ENCODE assay signal across 1 cellular context in the genomic region with DNA sequence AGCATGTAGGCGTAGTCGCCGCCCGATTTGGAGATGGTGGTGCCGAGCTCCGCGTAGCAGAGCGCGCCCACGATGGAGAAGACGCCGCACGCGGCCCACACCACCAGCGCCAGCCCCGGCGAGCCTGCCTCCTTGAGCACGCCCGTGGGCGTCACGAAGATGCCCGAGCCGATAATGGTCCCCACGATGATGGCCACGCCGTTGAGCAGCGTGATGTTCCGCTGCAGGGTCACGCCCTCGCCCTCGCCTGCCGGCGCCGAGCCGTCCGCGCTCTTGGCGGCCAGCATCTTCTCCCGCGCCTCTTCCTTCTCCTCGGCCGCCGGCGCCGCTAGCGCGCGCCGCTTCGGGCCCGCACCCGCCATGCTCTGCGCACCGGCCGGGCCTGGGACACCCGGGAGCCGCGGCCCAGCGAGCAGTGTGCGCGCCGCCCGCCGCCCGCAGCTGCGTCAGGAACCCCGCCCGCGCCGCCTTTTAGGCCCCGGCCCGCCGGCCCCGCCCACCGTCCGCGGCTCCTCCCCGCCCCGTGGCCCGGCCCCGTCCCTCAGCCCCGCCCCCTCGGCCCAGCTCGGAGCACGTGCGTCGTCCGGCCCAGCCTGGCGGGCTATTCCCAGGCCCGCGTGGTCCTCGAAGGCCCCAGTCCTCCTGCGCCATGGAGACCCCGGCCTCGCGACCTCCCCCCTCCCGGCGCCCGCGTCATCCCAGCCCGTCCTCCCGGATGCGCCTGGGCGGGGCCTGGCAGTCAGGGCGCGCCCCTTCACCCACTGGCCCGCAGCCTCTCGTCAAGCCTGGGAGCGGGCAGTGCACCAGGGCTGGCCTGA.
TF ChIP-seq lines count a peak whose summit lies in the region.
"Not testable (repeated sequence)": the region's sequence is repeated elsewhere in the genome, so short reads cannot be mapped to it uniquely, and the experiment has no call there.

Gene SLC7A5 (minus strand): TSS at position 447 of the 818 bp plus-strand sequence. CDS start 85 bp downstream, at position 362.

TF ChIP-seq in HepG2, 621 proteins besides CTCF, POLR2A, EP300 and RAD21 (continued from another document and continues in another):
- TF ChIP-seq, protein P1, sequence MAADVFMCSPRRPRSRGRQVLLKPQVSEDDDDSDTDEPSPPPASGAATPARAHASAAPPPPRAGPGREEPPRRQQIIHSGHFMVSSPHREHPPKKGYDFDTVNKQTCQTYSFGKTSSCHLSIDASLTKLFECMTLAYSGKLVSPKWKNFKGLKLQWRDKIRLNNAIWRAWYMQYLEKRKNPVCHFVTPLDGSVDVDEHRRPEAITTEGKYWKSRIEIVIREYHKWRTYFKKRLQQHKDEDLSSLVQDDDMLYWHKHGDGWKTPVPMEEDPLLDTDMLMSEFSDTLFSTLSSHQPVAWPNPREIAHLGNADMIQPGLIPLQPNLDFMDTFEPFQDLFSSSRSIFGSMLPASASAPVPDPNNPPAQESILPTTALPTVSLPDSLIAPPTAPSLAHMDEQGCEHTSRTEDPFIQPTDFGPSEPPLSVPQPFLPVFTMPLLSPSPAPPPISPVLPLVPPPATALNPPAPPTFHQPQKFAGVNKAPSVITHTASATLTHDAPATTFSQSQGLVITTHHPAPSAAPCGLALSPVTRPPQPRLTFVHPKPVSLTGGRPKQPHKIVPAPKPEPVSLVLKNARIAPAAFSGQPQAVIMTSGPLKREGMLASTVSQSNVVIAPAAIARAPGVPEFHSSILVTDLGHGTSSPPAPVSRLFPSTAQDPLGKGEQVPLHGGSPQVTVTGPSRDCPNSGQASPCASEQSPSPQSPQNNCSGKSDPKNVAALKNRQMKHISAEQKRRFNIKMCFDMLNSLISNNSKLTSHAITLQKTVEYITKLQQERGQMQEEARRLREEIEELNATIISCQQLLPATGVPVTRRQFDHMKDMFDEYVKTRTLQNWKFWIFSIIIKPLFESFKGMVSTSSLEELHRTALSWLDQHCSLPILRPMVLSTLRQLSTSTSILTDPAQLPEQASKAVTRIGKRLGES (CRISPR knock-in tag; IDR thresholded peaks at IDR 0.05; ENCODE audit: borderline replicate concordance): peak; percentile 27; the same call in 1 of the 2 replicates
- TF ChIP-seq ZNF468 (CRISPR knock-in tag; IDR thresholded peaks at IDR 0.05): 0 out of 2 replicates have a peak, but pooled peaks have one; percentile 43
- peak; percentile 65; the same call in 1 of the 2 replicates for TF ChIP-seq ZNF746 (CRISPR knock-in tag; IDR thresholded peaks at IDR 0.05)
- peak; percentile 92 for TF ChIP-seq ATF7-NPFF (CRISPR knock-in tag; IDR thresholded peaks at IDR 0.05; ENCODE audit: low read depth)
- peak; percentile 86 for TF ChIP-seq SP4 (CRISPR knock-in tag; IDR thresholded peaks at IDR 0.05)
- peak; percentile 93 for TF ChIP-seq SALL1 (CRISPR knock-in tag; IDR thresholded peaks at IDR 0.05)
- TF ChIP-seq, protein P2, sequence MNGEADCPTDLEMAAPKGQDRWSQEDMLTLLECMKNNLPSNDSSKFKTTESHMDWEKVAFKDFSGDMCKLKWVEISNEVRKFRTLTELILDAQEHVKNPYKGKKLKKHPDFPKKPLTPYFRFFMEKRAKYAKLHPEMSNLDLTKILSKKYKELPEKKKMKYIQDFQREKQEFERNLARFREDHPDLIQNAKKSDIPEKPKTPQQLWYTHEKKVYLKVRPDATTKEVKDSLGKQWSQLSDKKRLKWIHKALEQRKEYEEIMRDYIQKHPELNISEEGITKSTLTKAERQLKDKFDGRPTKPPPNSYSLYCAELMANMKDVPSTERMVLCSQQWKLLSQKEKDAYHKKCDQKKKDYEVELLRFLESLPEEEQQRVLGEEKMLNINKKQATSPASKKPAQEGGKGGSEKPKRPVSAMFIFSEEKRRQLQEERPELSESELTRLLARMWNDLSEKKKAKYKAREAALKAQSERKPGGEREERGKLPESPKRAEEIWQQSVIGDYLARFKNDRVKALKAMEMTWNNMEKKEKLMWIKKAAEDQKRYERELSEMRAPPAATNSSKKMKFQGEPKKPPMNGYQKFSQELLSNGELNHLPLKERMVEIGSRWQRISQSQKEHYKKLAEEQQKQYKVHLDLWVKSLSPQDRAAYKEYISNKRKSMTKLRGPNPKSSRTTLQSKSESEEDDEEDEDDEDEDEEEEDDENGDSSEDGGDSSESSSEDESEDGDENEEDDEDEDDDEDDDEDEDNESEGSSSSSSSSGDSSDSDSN (CRISPR knock-in tag; IDR thresholded peaks at IDR 0.05): 0 out of 2 replicates have a peak, but pooled peaks have one; percentile 74
- 0 out of 2 replicates have a peak, but pooled peaks have one; percentile 51 for TF ChIP-seq ZNF597 (CRISPR knock-in tag; IDR thresholded peaks at IDR 0.05)
- TF ChIP-seq ZBTB42 (CRISPR knock-in tag; IDR thresholded peaks at IDR 0.05): peak; percentile 89; the same call in 1 of the 2 replicates
- TF ChIP-seq, protein P3, sequence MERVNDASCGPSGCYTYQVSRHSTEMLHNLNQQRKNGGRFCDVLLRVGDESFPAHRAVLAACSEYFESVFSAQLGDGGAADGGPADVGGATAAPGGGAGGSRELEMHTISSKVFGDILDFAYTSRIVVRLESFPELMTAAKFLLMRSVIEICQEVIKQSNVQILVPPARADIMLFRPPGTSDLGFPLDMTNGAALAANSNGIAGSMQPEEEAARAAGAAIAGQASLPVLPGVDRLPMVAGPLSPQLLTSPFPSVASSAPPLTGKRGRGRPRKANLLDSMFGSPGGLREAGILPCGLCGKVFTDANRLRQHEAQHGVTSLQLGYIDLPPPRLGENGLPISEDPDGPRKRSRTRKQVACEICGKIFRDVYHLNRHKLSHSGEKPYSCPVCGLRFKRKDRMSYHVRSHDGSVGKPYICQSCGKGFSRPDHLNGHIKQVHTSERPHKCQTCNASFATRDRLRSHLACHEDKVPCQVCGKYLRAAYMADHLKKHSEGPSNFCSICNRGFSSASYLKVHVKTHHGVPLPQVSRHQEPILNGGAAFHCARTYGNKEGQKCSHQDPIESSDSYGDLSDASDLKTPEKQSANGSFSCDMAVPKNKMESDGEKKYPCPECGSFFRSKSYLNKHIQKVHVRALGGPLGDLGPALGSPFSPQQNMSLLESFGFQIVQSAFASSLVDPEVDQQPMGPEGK (CRISPR knock-in tag; IDR thresholded peaks at IDR 0.05): peak; percentile 36; the same call in 1 of the 2 replicates
- TF ChIP-seq RARA (CRISPR knock-in tag; IDR thresholded peaks at IDR 0.05): peak; percentile 63
- TF ChIP-seq, protein P4, sequence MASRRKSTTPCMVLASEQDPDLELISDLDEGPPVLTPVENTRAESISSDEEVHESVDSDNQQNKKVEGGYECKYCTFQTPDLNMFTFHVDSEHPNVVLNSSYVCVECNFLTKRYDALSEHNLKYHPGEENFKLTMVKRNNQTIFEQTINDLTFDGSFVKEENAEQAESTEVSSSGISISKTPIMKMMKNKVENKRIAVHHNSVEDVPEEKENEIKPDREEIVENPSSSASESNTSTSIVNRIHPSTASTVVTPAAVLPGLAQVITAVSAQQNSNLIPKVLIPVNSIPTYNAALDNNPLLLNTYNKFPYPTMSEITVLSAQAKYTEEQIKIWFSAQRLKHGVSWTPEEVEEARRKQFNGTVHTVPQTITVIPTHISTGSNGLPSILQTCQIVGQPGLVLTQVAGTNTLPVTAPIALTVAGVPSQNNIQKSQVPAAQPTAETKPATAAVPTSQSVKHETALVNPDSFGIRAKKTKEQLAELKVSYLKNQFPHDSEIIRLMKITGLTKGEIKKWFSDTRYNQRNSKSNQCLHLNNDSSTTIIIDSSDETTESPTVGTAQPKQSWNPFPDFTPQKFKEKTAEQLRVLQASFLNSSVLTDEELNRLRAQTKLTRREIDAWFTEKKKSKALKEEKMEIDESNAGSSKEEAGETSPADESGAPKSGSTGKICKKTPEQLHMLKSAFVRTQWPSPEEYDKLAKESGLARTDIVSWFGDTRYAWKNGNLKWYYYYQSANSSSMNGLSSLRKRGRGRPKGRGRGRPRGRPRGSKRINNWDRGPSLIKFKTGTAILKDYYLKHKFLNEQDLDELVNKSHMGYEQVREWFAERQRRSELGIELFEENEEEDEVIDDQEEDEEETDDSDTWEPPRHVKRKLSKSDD (CRISPR knock-in tag; IDR thresholded peaks at IDR 0.05; ENCODE audit: low read depth): peak; percentile 74; the same call in 1 of the 2 replicates
- TF ChIP-seq ZNF720 (CRISPR knock-in tag; IDR thresholded peaks at IDR 0.05): 0 out of 2 replicates have a peak, but pooled peaks have one; percentile 11
- peak; percentile 95 for TF ChIP-seq REL (CRISPR knock-in tag; conservative IDR thresholded peaks at IDR 0.05)
- peak; percentile 61; the same call in 1 of the 2 replicates for TF ChIP-seq ATF5 (CRISPR knock-in tag; IDR thresholded peaks at IDR 0.05; ENCODE audit: low read depth)
- peak; percentile 91 for TF ChIP-seq MYC (CRISPR knock-in tag; IDR thresholded peaks at IDR 0.05; ENCODE audit: borderline replicate concordance)
- TF ChIP-seq NFAT5 (CRISPR knock-in tag; IDR thresholded peaks at IDR 0.05): peak; percentile 88
- TF ChIP-seq RBFOX2 (IDR thresholded peaks at IDR 0.05; ENCODE audit: low read depth, low read length): peak; percentile 93
- TF ChIP-seq HIVEP1 (CRISPR knock-in tag; IDR thresholded peaks at IDR 0.05): peak; percentile 88
- peak; percentile 79; the same call in 1 of the 2 replicates for TF ChIP-seq GATA4 (IDR thresholded peaks at IDR 0.05; ENCODE audit: borderline replicate concordance, low read depth)
- TF ChIP-seq ZNF329 (CRISPR knock-in tag; IDR thresholded peaks at IDR 0.05; ENCODE audit: low read depth): peak; percentile 84
- TF ChIP-seq ZNF275 (CRISPR knock-in tag; IDR thresholded peaks at IDR 0.05; ENCODE audit: borderline replicate concordance): peak; percentile 93
- peak; percentile 48; the same call in 1 of the 2 replicates for TF ChIP-seq ZSCAN25 (CRISPR knock-in tag; IDR thresholded peaks at IDR 0.05)
- TF ChIP-seq NR2F6 (IDR thresholded peaks at IDR 0.05): not testable (repeated sequence)
- 0 out of 2 replicates have a peak, but pooled peaks have one; percentile 4 for TF ChIP-seq NR2F6 (CRISPR knock-in tag; IDR thresholded peaks at IDR 0.05)
